In genomic region chr9:115042781-115043509, GRCh38 we compare ENCODE assay signal across 10 cellular contexts.
DNase-seq lines count a peak whose midpoint lies in the region; ATAC-seq and TF ChIP-seq lines count a peak whose summit lies in the region.
"Had no signal": no experiment of that assay in that cellular context is flagged by ENCODE, and none has a peak within 500 bp of the region (broad histone marks: within the 10 kb centered on the region; RNA-seq: fewer than 3 reads in every experiment).

No MANE protein-coding gene starts in this region.

- intact Hi-C loops in activated CD4-positive, alpha-beta T cell treated with anti-CD3 and anti-CD28 coated beads for 36 hours (cut with DNase I, micrococcal nuclease) = no loop called here

- H3K36me3 ChIP-seq in smooth muscle cell (ENCODE audit: low read depth) = no peaks in the 10 kb centered on the region
- H3K36me3 ChIP-seq: cardiac muscle cell had no signal

- CTCF ChIA-PET in activated CD4-positive, alpha-beta T cell treated with anti-CD3 and anti-CD28 coated beads for 36 hours (lab: Charles Lee) = no interaction called here

- H3K27me3 ChIP-seq in smooth muscle cell (ENCODE audit: low read depth) = no peaks in the 10 kb centered on the region
- H3K27me3 ChIP-seq: cardiac muscle cell had no signal

- no peaks in the 10 kb centered on the region for H3K9me3 ChIP-seq in smooth muscle cell (replicated peaks; ENCODE audit: low read depth)

- H3K4me1 Mint-ChIP-seq in activated CD4-positive, alpha-beta T cell treated with anti-CD3 and anti-CD28 coated beads for 36 hours = peaks cover 15% of the 10 kb centered on the region
- peaks cover 11% of the 10 kb centered on the region for H3K4me1 Mint-ChIP-seq in activated T-cell treated with anti-CD3 and anti-CD28 coated beads, Interleukin-2, amount 50 U/mL, for 4 hours (ENCODE audit: low read depth)

- H3K4me1 ChIP-seq in smooth muscle cell (ENCODE audit: low read depth) = no peaks in the 10 kb centered on the region

- POLR2A ChIA-PET in activated CD4-positive, alpha-beta T cell treated with anti-CD3 and anti-CD28 coated beads for 36 hours (lab: Charles Lee) = interaction anchor here (0.6 to 0.7 kb wide), 2 partner anchors 165 to 352 kb away, joined by 4 to 6 read pairs; no protein-coding TSS in a partner anchor

- peak overlapping the region; percentile 9 for H3K27ac Mint-ChIP-seq in activated CD4-positive, alpha-beta T cell treated with anti-CD3 and anti-CD28 coated beads for 36 hours

- no peaks in the 10 kb centered on the region for H3K9me3 Mint-ChIP-seq in activated CD4-positive, alpha-beta T cell treated with anti-CD3 and anti-CD28 coated beads for 36 hours (ENCODE audit: low read depth)
- H3K9me3 Mint-ChIP-seq in activated T-cell treated with anti-CD3 and anti-CD28 coated beads, Interleukin-2, amount 50 U/mL, for 4 hours = no peaks in the 10 kb centered on the region

- no peaks in the 10 kb centered on the region for H3K79me2 ChIP-seq in smooth muscle cell (ENCODE audit: low read depth)

- peak overlapping the region; percentile 61 for H3K27ac ChIP-seq in smooth muscle cell (ENCODE audit: low read depth)
- H3K27ac ChIP-seq: cardiac muscle cell had no signal

- peaks cover 7% of the 10 kb centered on the region for H3F3A ChIP-seq in smooth muscle cell (ENCODE audit: low read depth)

- no peak overlapping the region for H3K4me3 Mint-ChIP-seq in activated CD4-positive, alpha-beta T cell treated with anti-CD3 and anti-CD28 coated beads for 36 hours
- no peak overlapping the region for H3K4me3 Mint-ChIP-seq in activated T-cell treated with anti-CD3 and anti-CD28 coated beads, Interleukin-2, amount 50 U/mL, for 4 hours
- H3K4me3 Mint-ChIP-seq: IgD-negative memory B cell had no signal

- no peak overlapping the region for H3K4me3 ChIP-seq in smooth muscle cell
- H3K4me3 ChIP-seq: cardiac muscle cell had no signal

- WGBS in smooth muscle cell (ENCODE audit: low lambda C conversion rate) = 45% methylated on average over 3 of the region's 3 CpGs

- no peaks in the 10 kb centered on the region for H3K36me3 Mint-ChIP-seq in activated CD4-positive, alpha-beta T cell treated with anti-CD3 and anti-CD28 coated beads for 36 hours (ENCODE audit: low read depth)
- no peaks in the 10 kb centered on the region for H3K36me3 Mint-ChIP-seq in activated T-cell treated with anti-CD3 and anti-CD28 coated beads, Interleukin-2, amount 50 U/mL, for 4 hours (ENCODE audit: insufficient read depth)

- peak overlapping the region; percentile 21 for H3K4me2 ChIP-seq in smooth muscle cell

- no peaks in the 10 kb centered on the region for H4K20me1 ChIP-seq in smooth muscle cell (ENCODE audit: low read depth)

- no peak overlapping the region for H3K9ac ChIP-seq in smooth muscle cell (ENCODE audit: low read depth)

- peak; percentile 50 for DNase-seq in activated CD4-positive, alpha-beta T cell treated with anti-CD3 and anti-CD28 coated beads for 36 hours
- no peak for DNase-seq in activated CD4-positive, alpha-beta T cell treated with anti-CD3 and anti-CD28 coated beads, Interleukin-2, amount 50 U/mL, for 4 hours
- no peak for DNase-seq in activated T-cell treated with anti-CD3 and anti-CD28 coated beads, Interleukin-2, amount 50 U/mL, for 4 hours
- no peak for DNase-seq in smooth muscle cell (lab: John Stamatoyannopoulos, UW; ENCODE audit: unreplicated experiment)
- no peak for DNase-seq in GM19238 (ENCODE audit: insufficient read length, low spot score)
- no peak for DNase-seq in NCI-H1694 treated with DMSO at 0.1 percent for 48 hours (lab: John Stamatoyannopoulos, UW)

- TF ChIP-seq CTCF in smooth muscle cell (IDR thresholded peaks at IDR 0.05; ENCODE audit: borderline replicate concordance, insufficient read depth, poor library complexity, severe bottlenecking) = no peak

- ATAC-seq in activated CD4-positive, alpha-beta T cell treated with anti-CD3 and anti-CD28 coated beads for 36 hours = peak; percentile 57
- ATAC-seq in HG02642 (IDR thresholded peaks at IDR 0.05; ENCODE audit: poor library complexity, unreplicated experiment) (peak; percentile 67), GM21390 (IDR thresholded peaks at IDR 0.05; ENCODE audit: unreplicated experiment) (no peak)
- peak; percentile 46 to 54 for ATAC-seq in activated T-cell treated with anti-CD3 and anti-CD28 coated beads, Interleukin-2, amount 50 U/mL, for 4 hours

- H2AFZ ChIP-seq in smooth muscle cell (ENCODE audit: low read depth) = no peak overlapping the region

- H3K27me3 Mint-ChIP-seq in activated CD4-positive, alpha-beta T cell treated with anti-CD3 and anti-CD28 coated beads for 36 hours = peaks cover 15% of the 10 kb centered on the region
- H3K27me3 Mint-ChIP-seq in activated T-cell treated with anti-CD3 and anti-CD28 coated beads, Interleukin-2, amount 50 U/mL, for 4 hours (ENCODE audit: low read depth) = peaks cover 8% of the 10 kb centered on the region
